21 cellular contexts compared by ENCODE assay signal in genomic region chr10:35896011-35896410, GRCh38.
DNase-seq lines count a peak whose midpoint lies in the region; ATAC-seq, FAIRE-seq and TF ChIP-seq lines count a peak whose summit lies in the region.
"Had no signal": no experiment of that assay in that cellular context is flagged by ENCODE, and none has a peak within 500 bp of the region (broad histone marks: within the 10 kb centered on the region; RNA-seq: fewer than 3 reads in every experiment).

No MANE protein-coding gene starts in this region.

- no peak overlapping the region for H2AK5ac ChIP-seq in IMR-90 (ENCODE audit: low read depth, low read length)

- peak overlapping the region; percentile 41; the same call in 1 of the 2 replicates for H4K5ac ChIP-seq in IMR-90 (ENCODE audit: low read depth, low read length)

- H2BK15ac ChIP-seq in IMR-90 (ENCODE audit: low read depth, low read length), result peak overlapping the region; percentile 75; the same call in 1 of the 3 replicates

- H2BK5ac ChIP-seq in IMR-90 (ENCODE audit: low read depth, low read length, poor library complexity, severe bottlenecking), result peak overlapping the region; percentile 88

- H2AK9ac ChIP-seq in IMR-90 (replicated peaks; ENCODE audit: low read depth, low read length, poor library complexity), result no peak overlapping the region

- no peak for TF ChIP-seq RAD21 in IMR-90 (IDR thresholded peaks at IDR 0.05; ENCODE audit: low read length)

- CTCF ChIA-PET in IMR-90 (lab: Yijun Ruan, JAX), result no interaction called here

- intact Hi-C loops in IMR-90 (cut with micrococcal nuclease) (no loop called here), heart left ventricle (cut with DNase I) (no loop called here)

- 0 out of 2 replicates have a peak overlapping the region, but pooled peaks have one; percentile 19 for H3K56ac ChIP-seq in IMR-90 (ENCODE audit: extremely low read depth, insufficient read depth, low read length)

- H3K18ac ChIP-seq in IMR-90 (ENCODE audit: low read depth, low read length), result peak overlapping the region; percentile 87; the same call in 1 of the 2 replicates

- peak; percentile 97 for FAIRE-seq in keratinocyte (lab: Jason Lieb, UNC)
- FAIRE-seq: GM19239 had no signal

- TF ChIP-seq POLR2A in IMR-90 (IDR thresholded peaks at IDR 0.05; ENCODE audit: low read depth, low read length) (no peak), heart left ventricle (IDR thresholded peaks at IDR 0.05) (no peak)

- H3K4ac ChIP-seq in IMR-90 (ENCODE audit: low read depth, low read length), result peak overlapping the region; percentile 85; the same call in 1 of the 2 replicates

- peak overlapping the region; percentile 57 for H3K14ac ChIP-seq in IMR-90 (replicated peaks; ENCODE audit: low read depth, low read length)

- POLR2A ChIA-PET in IMR-90 (lab: Charles Lee; ENCODE audit: unreplicated experiment), result no interaction called here

- H4K91ac ChIP-seq in IMR-90 (ENCODE audit: insufficient read depth, low read depth, low read length), result peak overlapping the region; percentile 28; the same call in 1 of the 2 replicates

- H3K4me3 ChIP-seq in ACC112 (ENCODE audit: low read depth, low read length) (0 out of 2 replicates have a peak overlapping the region, but pooled peaks have one; percentile 8), IMR-90 (ENCODE audit: insufficient read depth, low read depth, low read length) (no peak overlapping the region), cardiac fibroblast (replicated peaks in 1 of 2; ENCODE audit: low read depth in 2 of 2, low read length in 2 of 2) (no peak overlapping the region), keratinocyte (ENCODE audit: control insufficient read depth in 2 of 3, extremely low read depth in 1 of 3, insufficient read depth in 2 of 3, low read depth in 1 of 3, low read length in 3 of 3) (peak overlapping the region in 1 of 3 experiments; percentile 44), heart left ventricle (no peak overlapping the region)
- H3K4me3 ChIP-seq: Peyer's patch had no signal

- TF ChIP-seq CTCF in IMR-90 (conservative IDR thresholded peaks at IDR 0.05; ENCODE audit: low read depth, low read length) (no peak), cardiac fibroblast (IDR thresholded peaks at IDR 0.05; ENCODE audit: low read depth, low read length) (no peak), keratinocyte (optimal IDR thresholded peaks at IDR 0.05 in 1 of 3, IDR thresholded peaks at IDR 0.05 in 1 of 3, conservative IDR thresholded peaks at IDR 0.05 in 1 of 3; ENCODE audit: extremely low read depth in 1 of 3, insufficient read depth in 2 of 3, low read length in 3 of 3) (no peak), heart left ventricle (IDR thresholded peaks at IDR 0.05) (no peak)

- peak overlapping the region in 1 of 2 experiments; percentile 14; a peak in 2 of 4 replicates for H4K8ac ChIP-seq in IMR-90 (ENCODE audit: low read depth in 2 of 2, low read length in 2 of 2)

- H3K27ac ChIP-seq in ACC112 (ENCODE audit: low read depth, low read length), result peak overlapping the region; percentile 54; the same call in 1 of the 2 replicates
- H3K27ac ChIP-seq in IMR-90 (ENCODE audit: insufficient read depth, low read length), result no peak overlapping the region
- peak overlapping the region; percentile 56 for H3K27ac ChIP-seq in keratinocyte (ENCODE audit: control insufficient read depth, insufficient read depth, low read length)
- H3K27ac ChIP-seq in heart left ventricle, result no peak overlapping the region
- H3K27ac ChIP-seq: Peyer's patch had no signal

- peaks cover 17% of the 10 kb centered on the region for H3K4me1 ChIP-seq in ACC112 (ENCODE audit: control insufficient read depth, insufficient read depth, low read length, unreplicated experiment)
- H3K4me1 ChIP-seq in IMR-90 (ENCODE audit: control insufficient read depth, insufficient read depth, low read length), result peaks cover 8% of the 10 kb centered on the region
- peaks cover 14% of the 10 kb centered on the region for H3K4me1 ChIP-seq in keratinocyte (ENCODE audit: control insufficient read depth, extremely low read depth, insufficient read depth, low read length)
- peaks cover 0 to 17% (median 0%) of the 10 kb centered on the region in 12 donors for H3K4me1 ChIP-seq in heart left ventricle
- H3K4me1 ChIP-seq: Peyer's patch had no signal

- 60% methylated on average over 1 of the region's 5 CpGs; no CpG with 5 or more reads in 1 of the 2 experiments for WGBS in IMR-90 (ENCODE audit: extremely low coverage in 2 of 2, insufficient read length in 1 of 2), 2 experiments
- WGBS in heart left ventricle, 4 donors, result 66 to 80% (median 74%) methylated on average over 5 of the region's 5 CpGs

- peaks cover 7% of the 10 kb centered on the region for H3K9me1 ChIP-seq in IMR-90 (ENCODE audit: insufficient read depth, low read length)
- no peaks in the 10 kb centered on the region for H3K9me1 ChIP-seq in keratinocyte (ENCODE audit: control insufficient read depth, extremely low read depth, insufficient read depth, low read length)

- peak overlapping the region; percentile 73; the same call in 1 of the 2 replicates for H3K4me2 ChIP-seq in IMR-90 (ENCODE audit: low read depth, low read length)
- peak overlapping the region; percentile 67 for H3K4me2 ChIP-seq in keratinocyte (ENCODE audit: control insufficient read depth, extremely low read depth, insufficient read depth, low read depth, low read length)

- dilution Hi-C loops in IMR-90 (cut with HindIII; ENCODE audit: low sequenced_read_pairs, unreplicated experiment), result no loop called here
- dilution Hi-C loops in keratinocyte (cut with MboI; ENCODE audit: extremely low pct_ligation_motif_present, low sequenced_read_pairs), result no loop called here

- H3K23ac ChIP-seq in IMR-90 (ENCODE audit: low read depth, low read length), result peak overlapping the region; percentile 66

- H2BK120ac ChIP-seq in IMR-90 (ENCODE audit: low read depth, low read length), result peak overlapping the region; percentile 95

- in situ Hi-C loops in IMR-90 (cut with MboI; ENCODE audit: low sequenced_read_pairs), result no loop called here

- ATAC-seq in IMR-90 (ENCODE audit: low read depth) (peak; percentile 97), heart left ventricle (no peak), GM18858 (IDR thresholded peaks at IDR 0.05; ENCODE audit: unreplicated experiment) (no peak), GM18870 (IDR thresholded peaks at IDR 0.05; ENCODE audit: unreplicated experiment) (no peak)
- ATAC-seq: HCT116 had no signal

- peak overlapping the region; percentile 90 for H2BK20ac ChIP-seq in IMR-90 (ENCODE audit: low read depth, low read length)

- H3K9ac ChIP-seq in IMR-90 (ENCODE audit: low read depth, low read length), result no peak overlapping the region
- H3K9ac ChIP-seq in keratinocyte (ENCODE audit: control insufficient read depth, extremely low read depth, insufficient read depth, low read length), result peak overlapping the region; percentile 33

- peak overlapping the region; percentile 43 for H2AFZ ChIP-seq in ACC112 (ENCODE audit: low read length, unreplicated experiment)
- peak overlapping the region; percentile 18 for H2AFZ ChIP-seq in IMR-90 (replicated peaks; ENCODE audit: low read length, poor library complexity)
- H2AFZ ChIP-seq in keratinocyte (ENCODE audit: control insufficient read depth, low read length), result peak overlapping the region; percentile 50

- peak; percentile 90 for DNase-seq in IMR-90
- peak; percentile 56 to 81 for DNase-seq in cardiac fibroblast (ENCODE audit: low read depth in 2 of 2)
- peak; percentile 41 for DNase-seq in keratinocyte (ENCODE audit: low read depth, low spot score)
- DNase-seq in heart left ventricle, result no peak
- no peak for DNase-seq in SW 1271 (lab: John Stamatoyannopoulos, UW)
- DNase-seq: 8988T; activated CD4-positive, alpha-beta T cell treated with anti-CD3 and anti-CD28 coated beads, Interleukin-2, amount 50 U/mL, for 48 hours; activated naive CD4-positive, alpha-beta T cell treated with anti-CD3 and anti-CD28 coated beads, Interleukin-2, amount 10 ng/mL, durations not matched to agents 7 days and 5 days; activated T-cell treated with anti-CD3 and anti-CD28 coated beads, Interleukin-2, amount 50 U/mL, for 24 hours; caudate nucleus; CD4-positive, alpha-beta memory T cell; immature natural killer cell; Kasumi-1; NCI-H1417; Peyer's patch; T-helper 1 cell had no signal

- H4K20me1 ChIP-seq in IMR-90 (ENCODE audit: insufficient read depth, low read length) (no peaks in the 10 kb centered on the region), keratinocyte (ENCODE audit: control insufficient read depth, extremely low read depth, insufficient read depth, low read length) (no peaks in the 10 kb centered on the region)

- H3K36me3 ChIP-seq in ACC112 (ENCODE audit: insufficient read depth, low read length) (no peaks in the 10 kb centered on the region), IMR-90 (ENCODE audit: control insufficient read depth, insufficient read depth, low read length) (no peaks in the 10 kb centered on the region), keratinocyte (ENCODE audit: control insufficient read depth in 2 of 2, extremely low read depth in 1 of 2, insufficient read depth in 2 of 2, low read length in 2 of 2) (no peaks in the 10 kb centered on the region), heart left ventricle (no peaks in the 10 kb centered on the region)
- H3K36me3 ChIP-seq: Peyer's patch had no signal

- no peaks in the 10 kb centered on the region for H3K27me3 ChIP-seq in ACC112 (ENCODE audit: insufficient read depth, low read length)
- H3K27me3 ChIP-seq in IMR-90 (ENCODE audit: control insufficient read depth, insufficient read depth, low read length), result no peaks in the 10 kb centered on the region
- no peaks in the 10 kb centered on the region for H3K27me3 ChIP-seq in keratinocyte (ENCODE audit: control insufficient read depth, extremely low read depth, insufficient read depth, low read length)
- H3K27me3 ChIP-seq in heart left ventricle, result no peaks in the 10 kb centered on the region
- H3K27me3 ChIP-seq: Peyer's patch had no signal

- no peaks in the 10 kb centered on the region for H3K79me1 ChIP-seq in IMR-90 (ENCODE audit: low read depth in 1 of 2, low read length in 2 of 2)

- H3K79me2 ChIP-seq in ACC112 (ENCODE audit: control insufficient read depth, insufficient read depth, low read length, unreplicated experiment) (no peaks in the 10 kb centered on the region), keratinocyte (ENCODE audit: control insufficient read depth, insufficient read depth, low read length) (no peaks in the 10 kb centered on the region)

- H3K9me3 ChIP-seq in IMR-90 (ENCODE audit: control insufficient read depth, insufficient read depth, low read length), result no peaks in the 10 kb centered on the region
- H3K9me3 ChIP-seq in keratinocyte (ENCODE audit: control insufficient read depth, low read depth, low read length), result no peaks in the 10 kb centered on the region
- H3K9me3 ChIP-seq in heart left ventricle, result peaks cover 0 to 6% (median 0%) of the 10 kb centered on the region in 12 donors

- no TSS peak for BruUV-seq in IMR-90 (replicated peaks; lab: Mats Ljungman, UMichigan)

TF ChIP-seq in IMR-90, 13 proteins besides CTCF, POLR2A, EP300 and RAD21 (continues in another document):
- TF ChIP-seq CEBPB (IDR thresholded peaks at IDR 0.05; ENCODE audit: low read depth, low read length) (0 out of 2 replicates have a peak, but pooled peaks have one; percentile 10), MXI1 (IDR thresholded peaks at IDR 0.05; ENCODE audit: borderline replicate concordance, low read depth, low read length) (no peak), CHD1 (IDR thresholded peaks at IDR 0.05; ENCODE audit: low read depth, low read length) (no peak)

Comparison
In these comparisons a context has a peak if more than half of its experiments do, and no peak if none do; other contexts are left out.
1. H3K27ac ChIP-seq: peak in ACC112 (single experiment) and keratinocyte (single experiment); none in IMR-90 (single experiment) and heart left ventricle (0 of 12).
2. DNase-seq: peak in IMR-90 (single experiment), cardiac fibroblast (2 of 2) and keratinocyte (single experiment); none in heart left ventricle (0 of 5) and SW 1271 (0 of 2).
3. Peak in every context shown above with its lines, with median percentiles within 50 percentile points of each other: H2AFZ ChIP-seq.